21 cellular contexts compared by ENCODE assay signal in the genomic region with DNA sequence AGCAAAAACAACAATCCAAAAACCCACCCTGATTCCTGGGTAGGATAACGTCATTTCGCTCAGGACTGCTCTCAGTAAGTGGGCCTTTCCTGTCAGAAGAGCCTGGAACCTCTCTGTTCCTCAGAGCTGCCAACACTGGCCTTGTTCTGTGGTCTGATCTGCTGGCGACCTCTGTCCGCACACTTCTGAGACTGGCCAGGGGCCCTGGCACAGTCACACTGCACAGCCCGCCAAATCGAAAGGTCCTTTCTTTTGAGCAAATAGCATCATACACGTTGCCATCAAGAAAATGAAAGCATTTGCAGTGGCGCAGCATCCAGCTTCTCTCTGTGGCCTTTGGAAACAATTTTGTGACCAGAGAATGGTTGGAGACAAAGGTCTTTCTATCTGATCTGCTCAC.
DNase-seq lines count a peak whose midpoint lies in the region; ATAC-seq and TF ChIP-seq lines count a peak whose summit lies in the region.
"Had no signal": no experiment of that assay in that cellular context is flagged by ENCODE, and none has a peak within 500 bp of the region (broad histone marks: within the 10 kb centered on the region; RNA-seq: fewer than 3 reads in every experiment).

No MANE protein-coding gene starts in this region.

- TF ChIP-seq EP300 in ovary (IDR thresholded peaks at IDR 0.05): no peak

- intact Hi-C loops in right cardiac atrium (cut with DNase I): no loop called here
- intact Hi-C loops in ovary (cut with DNase I): no loop called here

- TF ChIP-seq POLR2A in ovary (IDR thresholded peaks at IDR 0.05): no peak

- no peaks in the 10 kb centered on the region for H3K4me1 ChIP-seq in right cardiac atrium (ENCODE audit: control insufficient read depth, insufficient read depth, low read length)
- no peaks in the 10 kb centered on the region for H3K4me1 ChIP-seq in foreskin keratinocyte
- peaks cover 2% of the 10 kb centered on the region for H3K4me1 ChIP-seq in ovary (ENCODE audit: insufficient read depth)

- in situ Hi-C loops in G401 (cut with HindIII; ENCODE audit: low sequenced_read_pairs): no loop called here

- ATAC-seq in right cardiac atrium (peak; percentile 66 to 69), HG03175 (IDR thresholded peaks at IDR 0.05; ENCODE audit: unreplicated experiment) (no peak), foreskin keratinocyte (no peak)
- ATAC-seq: stimulated activated effector memory CD8-positive, alpha-beta T cell treated with anti-CD3 and anti-CD28 coated beads, Interleukin-12 subunit alpha, Interleukin-12 subunit beta, amount 100 ng/mL, for 72 hours; T-cell had no signal

- peak; percentile 5 for DNase-seq in G401 (ENCODE audit: low spot score)
- DNase-seq in SK-N-MC (ENCODE audit: low read depth, low spot score): no peak
- no peak for DNase-seq in right cardiac atrium
- peak in 34 of 56 donors; percentile 7 to 60 (median 30) for DNase-seq in nucleus accumbens (lab: John Stamatoyannopoulos, UW)
- DNase-seq in NCI-H446 (lab: John Stamatoyannopoulos, UW): no peak
- no peak for DNase-seq in foreskin keratinocyte
- no peak for DNase-seq in ovary
- DNase-seq: activated CD4-positive, alpha-beta T cell treated with anti-CD3 and anti-CD28 coated beads for 48 hours; DND-41; heart left ventricle; HFFc6; KG1; NCI-H2081; NCI-H510A treated with DMSO at 0.1 percent for 48 hours; retina; SHP77; stimulated activated CD4-positive, alpha-beta T cell treated with anti-CD3 and anti-CD28 coated beads, Interleukin-15, amount 100 ng/mL, for 24 hours; T-cell; tibial artery had no signal

- WGBS in right cardiac atrium: 66% methylated on average over 8 of the region's 8 CpGs
- WGBS in ovary, 3 donors: 71 to 77% (median 73%) methylated on average over 8 of the region's 8 CpGs

- peak overlapping the region; percentile 30 for H3K9ac ChIP-seq in SK-N-MC (ENCODE audit: insufficient read length)

- H3K27me3 ChIP-seq in right cardiac atrium (ENCODE audit: control insufficient read depth, insufficient read depth) (no peaks in the 10 kb centered on the region), foreskin keratinocyte (peaks cover 36% of the 10 kb centered on the region), ovary (no peaks in the 10 kb centered on the region)

- TF ChIP-seq CTCF in foreskin keratinocyte (conservative IDR thresholded peaks at IDR 0.05) (no peak), ovary (IDR thresholded peaks at IDR 0.05) (no peak)

- no peak overlapping the region for H3K27ac ChIP-seq in SK-N-MC
- H3K27ac ChIP-seq in right cardiac atrium (ENCODE audit: low read length): no peak overlapping the region
- H3K27ac ChIP-seq in foreskin keratinocyte: no peak overlapping the region
- no peak overlapping the region for H3K27ac ChIP-seq in ovary
- H3K27ac ChIP-seq: heart left ventricle, tibial artery had no signal

- H3K9me3 ChIP-seq in SK-N-MC (ENCODE audit: low read depth, low read length) (no peaks in the 10 kb centered on the region), right cardiac atrium (ENCODE audit: control insufficient read depth, low read length) (no peaks in the 10 kb centered on the region), ovary (no peaks in the 10 kb centered on the region)
- H3K9me3 ChIP-seq: heart left ventricle, tibial artery had no signal

- H3K36me3 ChIP-seq in SK-N-MC (ENCODE audit: insufficient read depth, low read length) (no peaks in the 10 kb centered on the region), ovary (no peaks in the 10 kb centered on the region)
- H3K36me3 ChIP-seq: heart left ventricle, tibial artery had no signal

- H3K4me3 ChIP-seq in SK-N-MC (no peak overlapping the region), right cardiac atrium (ENCODE audit: low read length) (no peak overlapping the region), ovary (no peak overlapping the region)
- H3K4me3 ChIP-seq: heart left ventricle, tibial artery had no signal

Comparison
In these comparisons a context has a peak if more than half of its experiments do, and no peak if none do; other contexts are left out.
1. DNase-seq: peak in G401 (single experiment) and nucleus accumbens (34 of 56); none in SK-N-MC (single experiment), right cardiac atrium (0 of 3), NCI-H446 (0 of 2), foreskin keratinocyte (0 of 2) and ovary (0 of 5).
2. ATAC-seq: peak in right cardiac atrium (2 of 2); none in HG03175 (single experiment) and foreskin keratinocyte (single experiment).